8 cellular contexts compared by ENCODE assay signal in the genomic region with DNA sequence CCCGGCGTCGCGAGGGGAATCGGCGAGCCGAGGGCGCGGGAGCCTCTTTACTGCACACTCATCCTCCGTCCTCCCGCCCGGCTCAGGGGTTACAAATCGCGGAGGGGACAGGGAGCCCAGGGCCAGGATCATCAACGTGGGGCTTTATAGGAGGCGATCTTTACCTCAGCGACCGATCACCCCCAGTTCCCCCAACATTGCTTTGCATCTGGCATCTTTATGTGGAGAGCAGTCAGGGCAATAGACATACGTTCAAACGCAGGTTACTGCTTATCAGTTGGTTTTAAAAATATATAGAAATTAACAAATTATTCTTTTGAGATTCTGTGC. TPM values are rescaled to one million over a fixed set of nuclear protein-coding genes. Genes with fewer than 3 reads are reported as not detected.
DNase-seq lines count a peak whose midpoint lies in the region; ATAC-seq, FAIRE-seq and TF ChIP-seq lines count a peak whose summit lies in the region.

No MANE protein-coding gene starts in this region.

- peak overlapping the region; percentile 93 for H3K9ac ChIP-seq in BLaER1
- H3K9ac ChIP-seq in HepG2 (ENCODE audit: insufficient read depth, low read depth, low read length) = peak overlapping the region; percentile 96

- H3K27ac ChIP-seq in BLaER1 = peak overlapping the region; percentile 91
- peak overlapping the region; percentile 88 for H3K27ac ChIP-seq in HepG2 (ENCODE audit: extremely low read length, insufficient read depth, low read length)
- peak overlapping the region; percentile 89 to 96 (median 92) for H3K27ac ChIP-seq in transverse colon

- H3K4me3 ChIP-seq in BLaER1 (peak overlapping the region; percentile 85), HepG2 (replicated peaks in 1 of 3; ENCODE audit: insufficient read depth in 1 of 3, low read depth in 2 of 3, low read length in 3 of 3) (peak overlapping the region; percentile 65 to 100 (median 97)), transverse colon (peak overlapping the region; percentile 95 to 99 (median 96))

- H3K9me3 Mint-ChIP-seq in activated naive CD8-positive, alpha-beta T cell (ENCODE audit: low read depth) = no peaks in the 10 kb centered on the region

- no peak overlapping the region for H2AFZ ChIP-seq in HepG2 (ENCODE audit: low read length)

- H3K9me3 ChIP-seq in BLaER1 (no peaks in the 10 kb centered on the region), HepG2 (ENCODE audit: low read length) (no peaks in the 10 kb centered on the region), transverse colon (no peaks in the 10 kb centered on the region)

- H4K20me1 ChIP-seq in BLaER1 (peaks cover 47% of the 10 kb centered on the region), HepG2 (ENCODE audit: insufficient read depth, low read length) (peaks cover 6% of the 10 kb centered on the region; the same call in 1 of the 2 replicates)

- H3K27me3 ChIP-seq in BLaER1 (no peaks in the 10 kb centered on the region), HepG2 (ENCODE audit: control insufficient read depth in 1 of 2, insufficient read depth in 2 of 2, low read length in 2 of 2) (peaks cover 0 to 2% of the 10 kb centered on the region in 2 experiments; a peak in 1 of 5 replicates), transverse colon (no peaks in the 10 kb centered on the region)

- TF ChIP-seq EP300 in HepG2 (IDR thresholded peaks at IDR 0.05; ENCODE audit: low read depth in 2 of 2, low read length in 2 of 2) = no peak
- TF ChIP-seq EP300 in HepG2 (CRISPR knock-in tag; IDR thresholded peaks at IDR 0.05; ENCODE audit: borderline replicate concordance) = no peak
- no peak for TF ChIP-seq EP300 in transverse colon (IDR thresholded peaks at IDR 0.05; ENCODE audit: low read depth)

- ATAC-seq in GM19438 (IDR thresholded peaks at IDR 0.05; ENCODE audit: low read depth, unreplicated experiment) (peak; percentile 23), HepG2 (peak; percentile 57), HG03095 (IDR thresholded peaks at IDR 0.05; ENCODE audit: unreplicated experiment) (no peak)

- intact Hi-C loops in HepG2 (cut with micrococcal nuclease; ENCODE audit: unreplicated experiment) = no loop called here
- intact Hi-C loops in transverse colon (cut with DNase I; ENCODE audit: low total_unique reads) = no loop called here

- H3K27ac Mint-ChIP-seq in activated naive CD8-positive, alpha-beta T cell = peak overlapping the region; percentile 97

- TF ChIP-seq RAD21 in HepG2 (CRISPR knock-in tag; IDR thresholded peaks at IDR 0.05) = no peak

- under 1% methylated on average over 20 of the region's 20 CpGs for WGBS in HepG2 (ENCODE audit: low lambda C conversion rate)
- 0 to 2% methylated on average over 2 to 11 of the region's 20 CpGs for WGBS in transverse colon (ENCODE audit: low coverage in 1 of 2), 2 donors

- peaks cover 3% of the 10 kb centered on the region for H3K36me3 Mint-ChIP-seq in activated naive CD8-positive, alpha-beta T cell

- no peak for TF ChIP-seq POLR2A in HepG2 (IDR thresholded peaks at IDR 0.05; ENCODE audit: insufficient read depth in 1 of 2, low read depth in 2 of 2, low read length in 2 of 2)
- no peak for TF ChIP-seq POLR2A in transverse colon (IDR thresholded peaks at IDR 0.05)

- CTCF ChIA-PET in HepG2 (lab: Yijun Ruan, JAX; ENCODE audit: low intra/inter-chr PET ratio, low total read pairs) = no interaction called here

- peaks cover 53% of the 10 kb centered on the region for H3K4me1 Mint-ChIP-seq in activated naive CD8-positive, alpha-beta T cell (ENCODE audit: low read depth)

- DNase-seq in HT-29 (ENCODE audit: low spot score) (peak; percentile 25), HepG2 (ENCODE audit: low spot score) (peak; percentile 4), transverse colon (no peak), cerebellar nuclear complex (lab: John Stamatoyannopoulos, UW) (no peak)

- FAIRE-seq in HepG2 (lab: Jason Lieb, UNC) = no peak

- no TSS peak for BruUV-seq in HepG2 (replicated peaks; lab: Mats Ljungman, UMichigan)

- H3K27me3 Mint-ChIP-seq in activated naive CD8-positive, alpha-beta T cell = no peaks in the 10 kb centered on the region

- H3K79me2 ChIP-seq in HepG2 (ENCODE audit: insufficient read depth, low read length) = peaks cover 56% of the 10 kb centered on the region

- H3K36me3 ChIP-seq in BLaER1 (peaks cover 21% of the 10 kb centered on the region; the same call in 1 of the 2 replicates), HepG2 (replicated peaks in 1 of 2; ENCODE audit: control insufficient read depth in 1 of 2, insufficient read depth in 2 of 2, low read length in 2 of 2) (no peaks in the 10 kb centered on the region; a peak in 1 of 5 replicates), transverse colon (no peaks in the 10 kb centered on the region)

- peak overlapping the region; percentile 97 for H3K4me3 Mint-ChIP-seq in activated naive CD8-positive, alpha-beta T cell

- POLR2A ChIA-PET in HepG2 (lab: Yijun Ruan, JAX) = interaction anchor here (1.4 to 1.5 kb wide), 3 partner anchors 12 to 389 kb away, joined by 4 to 10 read pairs (median 4); a partner anchor contains a TSS

- H3K4me2 ChIP-seq in BLaER1 (peak overlapping the region; percentile 93), HepG2 (ENCODE audit: low read depth, low read length) (peak overlapping the region; percentile 79)

- in situ Hi-C loops in HepG2 (cut with HindIII; ENCODE audit: extremely low pct_ligation_motif_present, low pct_unique_long_range_greater_than_20kb) = no loop called here
- in situ Hi-C loops in transverse colon (cut with MboI; ENCODE audit: low pct_ligation_motif_present in 1 of 4, low pct_unique_long_range_greater_than_20kb in 1 of 4, low sequenced_read_pairs in 3 of 4) = no loop called here

- H3K4me1 ChIP-seq in BLaER1 = peaks cover 19% of the 10 kb centered on the region
- H3K4me1 ChIP-seq in HepG2 (ENCODE audit: insufficient read depth, low read length) = peaks cover 37% of the 10 kb centered on the region
- H3K4me1 ChIP-seq in transverse colon = peaks cover 0 to 21% (median 16%) of the 10 kb centered on the region in 4 donors

- TF ChIP-seq CTCF in HepG2 (CRISPR knock-in tag; IDR thresholded peaks at IDR 0.05) (no peak), transverse colon (IDR thresholded peaks at IDR 0.05) (no peak)

TF ChIP-seq in HepG2, 621 proteins besides CTCF, POLR2A, EP300 and RAD21 (continues in another document):
- no peak for TF ChIP-seq ZSCAN20 (CRISPR knock-in tag; IDR thresholded peaks at IDR 0.05; ENCODE audit: borderline replicate concordance)
- TF ChIP-seq, protein P1, sequence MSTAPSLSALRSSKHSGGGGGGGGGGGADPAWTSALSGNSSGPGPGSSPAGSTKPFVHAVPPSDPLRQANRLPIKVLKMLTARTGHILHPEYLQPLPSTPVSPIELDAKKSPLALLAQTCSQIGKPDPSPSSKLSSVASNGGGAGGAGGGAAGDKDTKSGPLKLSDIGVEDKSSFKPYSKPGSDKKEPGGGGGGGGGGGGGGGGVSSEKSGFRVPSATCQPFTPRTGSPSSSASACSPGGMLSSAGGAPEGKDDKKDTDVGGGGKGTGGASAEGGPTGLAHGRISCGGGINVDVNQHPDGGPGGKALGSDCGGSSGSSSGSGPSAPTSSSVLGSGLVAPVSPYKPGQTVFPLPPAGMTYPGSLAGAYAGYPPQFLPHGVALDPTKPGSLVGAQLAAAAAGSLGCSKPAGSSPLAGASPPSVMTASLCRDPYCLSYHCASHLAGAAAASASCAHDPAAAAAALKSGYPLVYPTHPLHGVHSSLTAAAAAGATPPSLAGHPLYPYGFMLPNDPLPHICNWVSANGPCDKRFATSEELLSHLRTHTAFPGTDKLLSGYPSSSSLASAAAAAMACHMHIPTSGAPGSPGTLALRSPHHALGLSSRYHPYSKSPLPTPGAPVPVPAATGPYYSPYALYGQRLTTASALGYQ (CRISPR knock-in tag; IDR thresholded peaks at IDR 0.05) = no peak
- no peak for TF ChIP-seq ZNF614 (CRISPR knock-in tag; IDR thresholded peaks at IDR 0.05; ENCODE audit: borderline replicate concordance)
- TF ChIP-seq ZNF549 (CRISPR knock-in tag; IDR thresholded peaks at IDR 0.05) = no peak
- TF ChIP-seq ZNF350 (CRISPR knock-in tag; IDR thresholded peaks at IDR 0.05; ENCODE audit: borderline replicate concordance, low read depth) = no peak
- no peak for TF ChIP-seq PHB2 (IDR thresholded peaks at IDR 0.05; ENCODE audit: partially characterized antibody)
- TF ChIP-seq, protein P2, sequence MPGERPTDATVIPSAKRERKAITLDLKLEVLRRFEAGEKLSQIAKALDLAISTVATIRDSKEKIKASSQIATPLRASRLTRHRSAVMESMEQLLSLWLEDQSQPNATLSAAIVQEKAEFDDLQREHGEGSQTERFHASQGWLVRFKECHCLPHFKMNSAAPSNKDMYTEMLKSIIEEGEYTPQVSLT (CRISPR knock-in tag; IDR thresholded peaks at IDR 0.05; ENCODE audit: borderline replicate concordance, low read depth) = no peak

RNA-seq across cellular contexts. Expression of a gene that starts 0.6 kb away (rescaled TPM):
- total RNA-seq in HT-29 (2014; rRNA removed; shearing (Covaris generic)) = 5.7 and 7.5 TPM in 2 replicates
- total RNA-seq in HepG2 (2016; rRNA removed; fragmentation: Illumina TruSeq; extraction: Trizol) = 24.8 and 27.6 TPM in 2 replicates
- total RNA-seq in HepG2 (2016; cell fraction: cytosol; rRNA removed; fragmentation: Illumina TruSeq; extraction: Trizol; ENCODE audit: low read depth) = 7.1 and 10.7 TPM in 2 replicates
- 29.5 and 35.3 TPM in 2 replicates for total RNA-seq in HepG2 (2016; cell fraction: insoluble cytoplasmic fraction; rRNA removed; fragmentation: Illumina TruSeq; extraction: Trizol)
- 14.0 and 17.8 TPM in 2 replicates for total RNA-seq in HepG2 (2016; cell fraction: membrane; rRNA removed; fragmentation: Illumina TruSeq; extraction: Trizol)
- total RNA-seq in HepG2 (2016; cell fraction: nucleus; rRNA removed; fragmentation: Illumina TruSeq; extraction: Trizol) = 26.6 and 30.2 TPM in 2 replicates
- 22.1 and 26.4 TPM in 2 replicates for polyA plus RNA-seq in HepG2 (2011; rRNA removed)
- 12.7 and 16.8 TPM in 2 replicates for polyA plus RNA-seq in HepG2 (2011; cell fraction: cytosol; rRNA removed)
- 18.7 and 22.0 TPM in 2 replicates for polyA plus RNA-seq in HepG2 (2011; cell fraction: nucleus; rRNA removed)
- polyA plus RNA-seq in HepG2 (2012) = 11.0 and 12.2 TPM in 2 replicates
- polyA plus RNA-seq in HepG2 (2016; cell fraction: cytosol; fragmentation: Illumina TruSeq; extraction: Trizol; ENCODE audit: low read depth) = 1.6 and 1.8 TPM in 2 replicates
- polyA plus RNA-seq in HepG2 (2016; cell fraction: insoluble cytoplasmic fraction; fragmentation: Illumina TruSeq; extraction: Trizol; ENCODE audit: low read depth) = 21.4 and 22.2 TPM in 2 replicates
- polyA plus RNA-seq in HepG2 (2016; cell fraction: membrane; fragmentation: Illumina TruSeq; extraction: Trizol; ENCODE audit: low read depth) = 3.8 TPM in 2 replicates
- 27.2 and 28.0 TPM in 2 replicates for polyA plus RNA-seq in HepG2 (2016; cell fraction: nucleus; fragmentation: Illumina TruSeq; extraction: Trizol; ENCODE audit: insufficient read depth, low read depth)
- polyA minus RNA-seq in HepG2 (2011; rRNA and poly(A)+ RNA removed; ENCODE audit: low replicate concordance) = 12.3 and 24.7 TPM in 2 replicates
- 15.3 and 17.6 TPM in 2 replicates for polyA minus RNA-seq in HepG2 (2011; cell fraction: cytosol; rRNA and poly(A)+ RNA removed)
- 33.7 and 35.9 TPM in 2 replicates for polyA minus RNA-seq in HepG2 (2011; cell fraction: nucleus; rRNA and poly(A)+ RNA removed)
- 10 to 100 TPM in 2 of 4 donors, 1 to 10 TPM in 2; 6.0 to 20.5 (median 9.9) TPM for total RNA-seq in transverse colon

Comparison
In these comparisons a context has a peak if more than half of its experiments do, and no peak if none do; other contexts are left out.
1. DNase-seq: peak in HT-29 (single experiment) and HepG2 (single experiment); none in transverse colon (single experiment) and cerebellar nuclear complex (0 of 2).
2. Peak in every context shown above with its lines, with median percentiles within 50 percentile points of each other: H3K27ac ChIP-seq and H3K4me3 ChIP-seq.